Comparison of ENCODE assay signal across 11 cellular contexts in the genomic region with DNA sequence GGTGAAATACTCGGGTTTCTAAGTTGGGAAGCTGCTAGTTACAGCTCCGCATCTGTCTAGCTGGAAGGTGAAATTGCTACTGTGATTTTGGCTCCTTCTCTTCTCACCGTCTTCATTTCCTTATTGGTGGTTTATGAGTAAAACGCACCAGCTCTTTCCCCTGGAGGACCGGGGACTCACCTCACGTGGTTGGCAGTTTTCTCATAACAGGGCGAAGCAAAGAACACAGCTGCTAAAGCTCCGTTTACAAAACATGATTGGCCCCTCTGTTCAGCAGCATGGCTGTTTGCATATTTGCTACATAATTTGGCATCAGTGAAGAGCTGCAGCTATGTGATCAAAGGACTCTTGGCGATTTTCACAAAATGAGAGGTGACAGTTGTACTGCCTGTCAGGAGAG.
"Had no signal": no experiment of that assay in that cellular context is flagged by ENCODE, and none has a peak within 500 bp of the region (broad histone marks: within the 10 kb centered on the region; RNA-seq: fewer than 3 reads in every experiment).

No MANE protein-coding gene starts in this region.

- ATAC-seq: esophagus mucosa, left lobe of liver had no signal

- H3K4me1 Mint-ChIP-seq: nephron progenitor cell had no signal

- H3K4me3 Mint-ChIP-seq: activated CD4-positive, alpha-beta memory T cell treated with anti-CD3 and anti-CD28 coated beads for 36 hours; nephron progenitor cell had no signal

- H3K36me3 Mint-ChIP-seq: activated CD4-positive, alpha-beta memory T cell treated with anti-CD3 and anti-CD28 coated beads for 36 hours had no signal

- H3K27ac Mint-ChIP-seq: activated CD4-positive, alpha-beta memory T cell treated with anti-CD3 and anti-CD28 coated beads for 36 hours; nephron progenitor cell had no signal

- FAIRE-seq: bronchial epithelial cell, endometrium had no signal

- H3K9me3 Mint-ChIP-seq: activated CD4-positive, alpha-beta memory T cell treated with anti-CD3 and anti-CD28 coated beads for 36 hours; nephron progenitor cell had no signal

- DNase-seq: activated CD4-positive, alpha-beta memory T cell treated with anti-CD3 and anti-CD28 coated beads for 36 hours; aorta; nephron progenitor cell; stimulated activated CD4-positive, alpha-beta T cell treated with anti-CD3 and anti-CD28 coated beads, Interleukin-12 subunit alpha, Interleukin-12 subunit beta, amount 100 ng/mL, for 4 hours; stimulated activated naive CD4-positive, alpha-beta T cell; substantia nigra; trophoblast cell had no signal
